34 cellular contexts compared by ENCODE assay signal in genomic region chr7:77318019-77318418, GRCh38.
DNase-seq lines count a peak whose midpoint lies in the region; ATAC-seq, FAIRE-seq and TF ChIP-seq lines count a peak whose summit lies in the region.
"Had no signal": no experiment of that assay in that cellular context is flagged by ENCODE, and none has a peak within 500 bp of the region (broad histone marks: within the 10 kb centered on the region; RNA-seq: fewer than 3 reads in every experiment).

No MANE protein-coding gene starts in this region.

- TF ChIP-seq POLR2A in HepG2 (IDR thresholded peaks at IDR 0.05; ENCODE audit: insufficient read depth in 1 of 2, low read depth in 2 of 2, low read length in 2 of 2) (no peak), right lobe of liver (IDR thresholded peaks at IDR 0.05) (no peak), K562 (conservative IDR thresholded peaks at IDR 0.05) (no peak)

- CTCF ChIA-PET in HepG2 (lab: Yijun Ruan, JAX; ENCODE audit: low intra/inter-chr PET ratio, low total read pairs), result no interaction called here
- CTCF ChIA-PET in K562 (lab: Yijun Ruan, JAX; ENCODE audit: low intra/inter-chr PET ratio), result no interaction called here

- TF ChIP-seq RAD21 in HepG2 (CRISPR knock-in tag; IDR thresholded peaks at IDR 0.05), result no peak
- no peak for TF ChIP-seq RAD21 in K562 (CRISPR knock-in tag; conservative IDR thresholded peaks at IDR 0.05 in 1 of 2, IDR thresholded peaks at IDR 0.05 in 1 of 2)

- H3K27ac ChIP-seq in HepG2 (ENCODE audit: extremely low read length, insufficient read depth, low read length), result no peak overlapping the region
- H3K27ac ChIP-seq in right lobe of liver, result no peak overlapping the region
- H3K27ac ChIP-seq in K562 (ENCODE audit: extremely low read depth, low read depth, low read length), result no peak overlapping the region
- H3K27ac ChIP-seq: 22Rv1; A549; BLaER1; BLaER1 treated with 17β-estradiol and CSF1 and Interleukin-3, amounts not matched to agents 10 nM and 100 nM; C4-2B had no signal

- in situ Hi-C loops in HepG2 (cut with HindIII; ENCODE audit: extremely low pct_ligation_motif_present, low pct_unique_long_range_greater_than_20kb) (no loop called here), K562 (cut with MboI) (no loop called here)

- no peaks in the 10 kb centered on the region for H3K27me3 Mint-ChIP-seq in natural killer cell (ENCODE audit: low read depth in 2 of 2)
- H3K27me3 Mint-ChIP-seq in natural killer cell treated with Interleukin-12 subunit alpha and Interleukin-12 subunit beta and Interleukin-15 and Interleukin-18, amount 100 ng/mL, for 72 hours, result no peaks in the 10 kb centered on the region
- H3K27me3 Mint-ChIP-seq: B cell; CD4-positive, alpha-beta memory T cell; CD4-positive, alpha-beta T cell; CD4-positive, CD25-positive, alpha-beta regulatory T cell; CD8-positive, alpha-beta memory T cell had no signal

- no peak overlapping the region for H3K4me3 Mint-ChIP-seq in natural killer cell
- no peak overlapping the region for H3K4me3 Mint-ChIP-seq in natural killer cell treated with Interleukin-12 subunit alpha and Interleukin-12 subunit beta and Interleukin-15 and Interleukin-18, amount 100 ng/mL, for 72 hours
- H3K4me3 Mint-ChIP-seq: B cell; CD14-positive monocyte; CD4-positive, alpha-beta memory T cell; CD4-positive, alpha-beta T cell; CD4-positive, CD25-positive, alpha-beta regulatory T cell; CD8-positive, alpha-beta memory T cell; CD8-positive, alpha-beta T cell had no signal

- peaks cover 63 to 76% of the 10 kb centered on the region in 2 donors for H3K4me1 Mint-ChIP-seq in natural killer cell
- H3K4me1 Mint-ChIP-seq in natural killer cell treated with Interleukin-12 subunit alpha and Interleukin-12 subunit beta and Interleukin-15 and Interleukin-18, amount 100 ng/mL, for 72 hours (ENCODE audit: low read depth in 2 of 2), result peaks cover 13 to 34% of the 10 kb centered on the region in 2 donors
- H3K4me1 Mint-ChIP-seq: CD4-positive, CD25-positive, alpha-beta regulatory T cell had no signal

- POLR2A ChIA-PET in HepG2 (lab: Yijun Ruan, JAX) (no interaction called here), K562 (lab: Yijun Ruan, JAX) (interaction anchor here (1.5 kb wide), 1 partner anchor 12 kb away, joined by 3 read pairs; no protein-coding TSS in a partner anchor)

- no TSS peak for BruUV-seq in HepG2 (replicated peaks; lab: Mats Ljungman, UMichigan)
- no TSS peak for BruUV-seq in K562 (replicated peaks; lab: Mats Ljungman, UMichigan)

- H3K79me2 ChIP-seq in HepG2 (ENCODE audit: insufficient read depth, low read length), result no peaks in the 10 kb centered on the region
- no peaks in the 10 kb centered on the region for H3K79me2 ChIP-seq in K562 (ENCODE audit: control insufficient read depth, insufficient read depth, low read length)

- intact Hi-C loops in HepG2 (cut with micrococcal nuclease; ENCODE audit: unreplicated experiment), result no loop called here
- intact Hi-C loops in right lobe of liver (cut with DNase I), result no loop called here
- intact Hi-C loops in natural killer cell (cut with micrococcal nuclease), result no loop called here
- intact Hi-C loops in K562 (cut with micrococcal nuclease), result no loop called here

- H3K9me3 ChIP-seq in HepG2 (ENCODE audit: low read length) (no peaks in the 10 kb centered on the region), right lobe of liver (no peaks in the 10 kb centered on the region), K562 (replicated peaks; ENCODE audit: control insufficient read depth, insufficient read depth, low read depth, low read length) (no peaks in the 10 kb centered on the region)
- H3K9me3 ChIP-seq: A549, BE2C, BLaER1, Caco-2 had no signal

- peak overlapping the region; percentile 73 to 88 for H3K27ac Mint-ChIP-seq in natural killer cell
- peak overlapping the region in 1 of 2 donors; percentile 65 for H3K27ac Mint-ChIP-seq in natural killer cell treated with Interleukin-12 subunit alpha and Interleukin-12 subunit beta and Interleukin-15 and Interleukin-18, amount 100 ng/mL, for 72 hours
- H3K27ac Mint-ChIP-seq: B cell; CD4-positive, alpha-beta memory T cell; CD4-positive, alpha-beta T cell; CD4-positive, CD25-positive, alpha-beta regulatory T cell; CD8-positive, alpha-beta memory T cell; CD8-positive, alpha-beta T cell had no signal

- DNase-seq in HepG2 (ENCODE audit: low spot score), result no peak
- DNase-seq in right lobe of liver, result no peak
- DNase-seq in natural killer cell, result no peak
- no peak for DNase-seq in natural killer cell treated with Interleukin-12 subunit alpha and Interleukin-12 subunit beta and Interleukin-15 and Interleukin-18, amount 100 ng/mL, for 72 hours (ENCODE audit: low spot score)
- no peak for DNase-seq in K562 (ENCODE audit: extremely low read depth in 1 of 4, low spot score in 3 of 4)
- no peak for DNase-seq in activated CD4-positive, alpha-beta T cell treated with anti-CD3 and anti-CD28 coated beads, Interleukin-2, amount 50 U/mL, for 1 hour
- DNase-seq: 8988T; ACHN; AML-193; BE2C; C1 segment of cervical spinal cord; Caco-2; Calu3; CD4-positive, alpha-beta memory T cell; CD4-positive, alpha-beta T cell; CD4-positive, CD25-positive, alpha-beta regulatory T cell; CD8-positive, alpha-beta memory T cell; CD8-positive, alpha-beta T cell; COR-L47; DMS 273 treated with DMSO at 0.1 percent for 48 hours; DMS153; DMS53; DMS79; DMS79 treated with DMSO at 0.1 percent for 48 hours; DND-41; EL had no signal

- no peak for TF ChIP-seq EP300 in HepG2 (IDR thresholded peaks at IDR 0.05; ENCODE audit: low read depth in 2 of 2, low read length in 2 of 2)
- no peak for TF ChIP-seq EP300 in HepG2 (CRISPR knock-in tag; IDR thresholded peaks at IDR 0.05; ENCODE audit: borderline replicate concordance)
- TF ChIP-seq EP300 in K562 (IDR thresholded peaks at IDR 0.05; ENCODE audit: low read length), result no peak

- WGBS in HepG2 (ENCODE audit: low lambda C conversion rate), result 60% methylated on average over 1 of the region's 1 CpG
- WGBS in right lobe of liver (ENCODE audit: insufficient coverage, low coverage, low lambda C conversion rate, missing lambda C conversion rate), result 100% methylated on average over 1 of the region's 1 CpG
- WGBS in K562 (ENCODE audit: insufficient coverage, low coverage, missing lambda C conversion rate), result 4% methylated on average over 1 of the region's 1 CpG

- no peak for ATAC-seq in HepG2
- no peak for ATAC-seq in right lobe of liver
- ATAC-seq in natural killer cell, result no peak
- no peak for ATAC-seq in natural killer cell treated with Interleukin-12 subunit alpha and Interleukin-12 subunit beta and Interleukin-15 and Interleukin-18, amount 100 ng/mL, for 72 hours
- ATAC-seq in K562, result no peak
- ATAC-seq: A549; CD8-positive, alpha-beta T cell had no signal

- no peak overlapping the region for H3K9ac ChIP-seq in HepG2 (ENCODE audit: insufficient read depth, low read depth, low read length)
- H3K9ac ChIP-seq in K562 (ENCODE audit: insufficient read depth in 1 of 2, low read depth in 2 of 2, low read length in 2 of 2), result no peak overlapping the region
- H3K9ac ChIP-seq: BLaER1; BLaER1 treated with 17β-estradiol and CSF1 and Interleukin-3, amounts not matched to agents 10 nM and 100 nM had no signal

- H3K4me3 ChIP-seq in HepG2 (replicated peaks in 1 of 3; ENCODE audit: insufficient read depth in 1 of 3, low read depth in 2 of 3, low read length in 3 of 3) (no peak overlapping the region), right lobe of liver (no peak overlapping the region), K562 (no peak overlapping the region)
- H3K4me3 ChIP-seq: A549; BLaER1; BLaER1 treated with 17β-estradiol and CSF1 and Interleukin-3, amounts not matched to agents 10 nM and 100 nM had no signal

- H3K9me1 ChIP-seq in K562 (ENCODE audit: control insufficient read depth, insufficient read depth, low read length), result no peaks in the 10 kb centered on the region

- peaks cover 59% of the 10 kb centered on the region for H3K36me3 Mint-ChIP-seq in natural killer cell
- peaks cover 36% of the 10 kb centered on the region for H3K36me3 Mint-ChIP-seq in natural killer cell treated with Interleukin-12 subunit alpha and Interleukin-12 subunit beta and Interleukin-15 and Interleukin-18, amount 100 ng/mL, for 72 hours

- H3K9me3 Mint-ChIP-seq in natural killer cell, result no peaks in the 10 kb centered on the region
- no peaks in the 10 kb centered on the region for H3K9me3 Mint-ChIP-seq in natural killer cell treated with Interleukin-12 subunit alpha and Interleukin-12 subunit beta and Interleukin-15 and Interleukin-18, amount 100 ng/mL, for 72 hours
- H3K9me3 Mint-ChIP-seq: CD4-positive, alpha-beta T cell; CD8-positive, alpha-beta memory T cell; CD8-positive, alpha-beta T cell had no signal

- H3K27me3 ChIP-seq in HepG2 (ENCODE audit: control insufficient read depth in 1 of 2, insufficient read depth in 2 of 2, low read length in 2 of 2), result no peaks in the 10 kb centered on the region
- no peaks in the 10 kb centered on the region for H3K27me3 ChIP-seq in right lobe of liver
- peaks cover 5 to 7% of the 10 kb centered on the region in 2 experiments; a peak in 3 of 5 replicates for H3K27me3 ChIP-seq in K562 (ENCODE audit: control insufficient read depth in 2 of 2, insufficient read depth in 2 of 2, low read length in 2 of 2)
- H3K27me3 ChIP-seq: BE2C; BLaER1; BLaER1 treated with 17β-estradiol and CSF1 and Interleukin-3, amounts not matched to agents 10 nM and 100 nM had no signal

- no peak for FAIRE-seq in HepG2 (lab: Jason Lieb, UNC)
- FAIRE-seq in K562 (lab: Jason Lieb, UNC), result no peak
- FAIRE-seq: A549, D721Med had no signal

- TF ChIP-seq CTCF in HepG2 (CRISPR knock-in tag; IDR thresholded peaks at IDR 0.05) (no peak), right lobe of liver (IDR thresholded peaks at IDR 0.05) (no peak), natural killer cell (IDR thresholded peaks at IDR 0.05) (no peak), K562 (IDR thresholded peaks at IDR 0.05 in 2 of 3, conservative IDR thresholded peaks at IDR 0.05 in 1 of 3; ENCODE audit: insufficient read depth in 2 of 3, low read depth in 1 of 3, low read length in 3 of 3) (no peak)

- H2AFZ ChIP-seq in HepG2 (ENCODE audit: low read length), result no peak overlapping the region
- no peak overlapping the region for H2AFZ ChIP-seq in K562 (ENCODE audit: low read depth, low read length)

- H4K20me1 ChIP-seq in HepG2 (ENCODE audit: insufficient read depth, low read length) (no peaks in the 10 kb centered on the region), K562 (replicated peaks; ENCODE audit: control insufficient read depth, insufficient read depth, low read length) (no peaks in the 10 kb centered on the region)
- H4K20me1 ChIP-seq: BLaER1 had no signal

- H3K36me3 ChIP-seq in HepG2 (replicated peaks in 1 of 2; ENCODE audit: control insufficient read depth in 1 of 2, insufficient read depth in 2 of 2, low read length in 2 of 2) (peaks cover 18 to 40% of the 10 kb centered on the region in 2 experiments), right lobe of liver (peaks cover 0 to 5% (median 0%) of the 10 kb centered on the region in 4 donors), K562 (ENCODE audit: control insufficient read depth, insufficient read depth, low read length) (no peaks in the 10 kb centered on the region)
- H3K36me3 ChIP-seq: BE2C had no signal

- H3K4me1 ChIP-seq in HepG2 (ENCODE audit: insufficient read depth, low read length), result peaks cover 11% of the 10 kb centered on the region
- peaks cover 0 to 8% (median 3%) of the 10 kb centered on the region in 4 donors for H3K4me1 ChIP-seq in right lobe of liver
- no peaks in the 10 kb centered on the region for H3K4me1 ChIP-seq in K562 (replicated peaks in 1 of 2; ENCODE audit: control insufficient read depth in 2 of 2, insufficient read depth in 2 of 2, low read length in 2 of 2)
- H3K4me1 ChIP-seq: A549, BE2C, BLaER1 had no signal

- H3K4me2 ChIP-seq in HepG2 (ENCODE audit: low read depth, low read length) (no peak overlapping the region), K562 (ENCODE audit: insufficient read depth, low read length) (no peak overlapping the region)
- H3K4me2 ChIP-seq: A549; BLaER1; BLaER1 treated with 17β-estradiol and CSF1 and Interleukin-3, amounts not matched to agents 10 nM and 100 nM had no signal
